In genomic region chr18:57030417-57030816, GRCh38 we compare ENCODE assay signal across 17 cellular contexts.
"Had no signal": no experiment of that assay in that cellular context is flagged by ENCODE, and none has a peak within 500 bp of the region (broad histone marks: within the 10 kb centered on the region; RNA-seq: fewer than 3 reads in every experiment).

No MANE protein-coding gene starts in this region.

- H3K27ac ChIP-seq: Peyer's patch, SJSA1 had no signal

- H3K9me3 ChIP-seq: MG63, Peyer's patch, SJSA1, SK-N-SH had no signal

- DNase-seq: Kasumi-1, KG1, MG63, NCI-H1048, NCI-H1417 treated with DMSO at 0.1 percent for 48 hours, NCI-H2029, NCI-H2081, NCI-H2227 treated with DMSO at 0.1 percent for 48 hours, NCI-H345, NCI-H510A treated with DMSO at 0.1 percent for 48 hours, NCI-H774, Peyer's patch, Right ventricle myocardium superior, RPMI8226, SHP77 treated with DMSO at 0.1 percent for 48 hours, SK-N-SH had no signal

- H3K4me3 ChIP-seq: MG63, Peyer's patch, SJSA1 had no signal

- H3K4me2 ChIP-seq: SK-N-SH had no signal

- H3K4me1 ChIP-seq: Peyer's patch, SJSA1 had no signal

- H3K9ac ChIP-seq: SK-N-SH had no signal

- H3K36me3 ChIP-seq: MG63, SJSA1 had no signal

- H3K27me3 ChIP-seq: MG63, Peyer's patch, SJSA1 had no signal
